Comparison of ENCODE assay signal across 11 cellular contexts in genomic region chr19:23071087-23071511, GRCh38. TPM values are rescaled to one million over a fixed set of nuclear protein-coding genes. Genes with fewer than 3 reads are reported as not detected.
DNase-seq lines count a peak whose midpoint lies in the region; ATAC-seq and TF ChIP-seq lines count a peak whose summit lies in the region.
"Had no signal": no experiment of that assay in that cellular context is flagged by ENCODE, and none has a peak within 500 bp of the region (broad histone marks: within the 10 kb centered on the region; RNA-seq: fewer than 3 reads in every experiment).

No MANE protein-coding gene starts in this region.

- peaks cover 0 to 4% (median 2%) of the 10 kb centered on the region in 4 donors for H3K4me1 ChIP-seq in liver (ENCODE audit: control insufficient read depth in 4 of 4, insufficient read depth in 4 of 4, low read length in 3 of 4)
- no peaks in the 10 kb centered on the region for H3K4me1 ChIP-seq in aorta (ENCODE audit: control insufficient read depth in 1 of 2, insufficient read depth in 2 of 2, low read length in 2 of 2)
- no peaks in the 10 kb centered on the region for H3K4me1 ChIP-seq in SJCRH30
- H3K4me1 ChIP-seq in HAP-1, result no peaks in the 10 kb centered on the region

- intact Hi-C loops in aorta (cut with DNase I), result no loop called here

- WGBS in liver, result 3% methylated on average over 34 of the region's 34 CpGs
- WGBS in aorta, 2 donors, result 0 to 1% methylated on average over 27 to 34 of the region's 34 CpGs

- H3K4me3 Mint-ChIP-seq in activated naive CD8-positive, alpha-beta T cell treated with anti-CD3 and anti-CD28 coated beads for 36 hours, result no peak overlapping the region
- no peak overlapping the region for H3K4me3 Mint-ChIP-seq in activated naive CD8-positive, alpha-beta T cell treated with anti-CD3 and anti-CD28 coated beads, Interleukin-2, amount 50 U/mL, for 24 hours

- H3K27me3 ChIP-seq in brain microvascular endothelial cell (replicated peaks), result no peaks in the 10 kb centered on the region
- H3K27me3 ChIP-seq in liver (ENCODE audit: control insufficient read depth in 4 of 4, insufficient read depth in 4 of 4, low read length in 3 of 4), result peaks cover 0 to 15% (median 0%) of the 10 kb centered on the region in 4 donors
- no peaks in the 10 kb centered on the region for H3K27me3 ChIP-seq in aorta (ENCODE audit: control insufficient read depth in 1 of 2, insufficient read depth in 2 of 2, low read length in 1 of 2)
- no peaks in the 10 kb centered on the region for H3K27me3 ChIP-seq in SJCRH30
- H3K27me3 ChIP-seq in HAP-1 (ENCODE audit: low read depth), result no peaks in the 10 kb centered on the region
- H3K27me3 ChIP-seq: cardiac muscle cell had no signal

- H3K9ac ChIP-seq in liver (ENCODE audit: low read depth in 1 of 2, low read length in 2 of 2), result no peak overlapping the region

- peak; percentile 8 for DNase-seq in activated naive CD8-positive, alpha-beta T cell treated with anti-CD3 and anti-CD28 coated beads for 36 hours
- DNase-seq in activated naive CD8-positive, alpha-beta T cell treated with anti-CD3 and anti-CD28 coated beads, Interleukin-2, amount 50 U/mL, for 24 hours, result no peak
- peak; percentile 17 for DNase-seq in brain microvascular endothelial cell
- peak in 1 of 2 donors; percentile 57 for DNase-seq in aorta
- no peak for DNase-seq in SJCRH30
- no peak for DNase-seq in HAP-1 (ENCODE audit: low spot score in 2 of 2)
- DNase-seq: occipital lobe, SHP77 treated with DMSO at 0.1 percent for 48 hours had no signal

- H3K9me3 ChIP-seq in liver (ENCODE audit: control insufficient read depth in 4 of 4, low read length in 3 of 4), result peaks cover 0 to 6% (median 4%) of the 10 kb centered on the region in 4 donors
- no peaks in the 10 kb centered on the region for H3K9me3 ChIP-seq in aorta (ENCODE audit: control insufficient read depth, low read length)
- H3K9me3 ChIP-seq in SJCRH30 (replicated peaks), result peaks cover 6% of the 10 kb centered on the region
- H3K9me3 ChIP-seq in HAP-1, result no peaks in the 10 kb centered on the region

- peaks cover 14% of the 10 kb centered on the region for H3K36me3 Mint-ChIP-seq in activated naive CD8-positive, alpha-beta T cell treated with anti-CD3 and anti-CD28 coated beads for 36 hours
- H3K36me3 Mint-ChIP-seq in activated naive CD8-positive, alpha-beta T cell treated with anti-CD3 and anti-CD28 coated beads, Interleukin-2, amount 50 U/mL, for 24 hours (ENCODE audit: low read depth), result peaks cover 12% of the 10 kb centered on the region

- H3K27ac Mint-ChIP-seq in activated naive CD8-positive, alpha-beta T cell treated with anti-CD3 and anti-CD28 coated beads for 36 hours, result no peak overlapping the region
- no peak overlapping the region for H3K27ac Mint-ChIP-seq in activated naive CD8-positive, alpha-beta T cell treated with anti-CD3 and anti-CD28 coated beads, Interleukin-2, amount 50 U/mL, for 24 hours

- no peak overlapping the region for H3K27ac ChIP-seq in brain microvascular endothelial cell
- no peak overlapping the region for H3K27ac ChIP-seq in liver (ENCODE audit: low read depth in 1 of 2, low read length in 2 of 2)
- H3K27ac ChIP-seq in aorta (ENCODE audit: low read depth in 1 of 2, low read length in 2 of 2), result no peak overlapping the region
- H3K27ac ChIP-seq in SJCRH30, result no peak overlapping the region
- H3K27ac ChIP-seq: cardiac muscle cell had no signal

- ATAC-seq in activated naive CD8-positive, alpha-beta T cell treated with anti-CD3 and anti-CD28 coated beads, Interleukin-2, amount 50 U/mL, for 24 hours, result no peak
- ATAC-seq in aorta (ENCODE audit: low FRiP score) (peak; percentile 65), HG02970 (IDR thresholded peaks at IDR 0.05; ENCODE audit: low FRiP score, unreplicated experiment) (no peak)

- no peaks in the 10 kb centered on the region for H3K36me3 ChIP-seq in brain microvascular endothelial cell (replicated peaks)
- no peaks in the 10 kb centered on the region for H3K36me3 ChIP-seq in liver (ENCODE audit: control insufficient read depth in 4 of 4, insufficient read depth in 3 of 4, low read depth in 1 of 4, low read length in 3 of 4)
- no peaks in the 10 kb centered on the region for H3K36me3 ChIP-seq in aorta (ENCODE audit: control insufficient read depth in 1 of 2, insufficient read depth in 2 of 2, low read length in 1 of 2)
- peaks cover 2% of the 10 kb centered on the region for H3K36me3 ChIP-seq in SJCRH30
- H3K36me3 ChIP-seq in HAP-1 (replicated peaks), result no peaks in the 10 kb centered on the region
- H3K36me3 ChIP-seq: cardiac muscle cell had no signal

- H3K9me3 Mint-ChIP-seq in activated naive CD8-positive, alpha-beta T cell treated with anti-CD3 and anti-CD28 coated beads for 36 hours, result peaks cover 23% of the 10 kb centered on the region
- peaks cover 19% of the 10 kb centered on the region for H3K9me3 Mint-ChIP-seq in activated naive CD8-positive, alpha-beta T cell treated with anti-CD3 and anti-CD28 coated beads, Interleukin-2, amount 50 U/mL, for 24 hours

- TF ChIP-seq RAD21 in liver (IDR thresholded peaks at IDR 0.05), result no peak

- H3K4me3 ChIP-seq in brain microvascular endothelial cell (ENCODE audit: low read depth, low read length) (peak overlapping the region; percentile 50), liver (ENCODE audit: low read depth in 1 of 3, low read length in 3 of 3) (peak overlapping the region in 2 of 3 donors; percentile 11 to 14), aorta (ENCODE audit: low read length in 2 of 2) (peak overlapping the region; percentile 16 to 27), SJCRH30 (no peak overlapping the region), HAP-1 (no peak overlapping the region)
- H3K4me3 ChIP-seq: cardiac muscle cell had no signal

- TF ChIP-seq CTCF in brain microvascular endothelial cell (IDR thresholded peaks at IDR 0.05; ENCODE audit: low read depth, low read length, missing control alignments), result no peak
- TF ChIP-seq CTCF in liver (IDR thresholded peaks at IDR 0.05; ENCODE audit: low read depth, low read length, missing input control), result no peak

- peaks cover 67% of the 10 kb centered on the region for H3K27me3 Mint-ChIP-seq in activated naive CD8-positive, alpha-beta T cell treated with anti-CD3 and anti-CD28 coated beads for 36 hours
- H3K27me3 Mint-ChIP-seq in activated naive CD8-positive, alpha-beta T cell treated with anti-CD3 and anti-CD28 coated beads, Interleukin-2, amount 50 U/mL, for 24 hours, result peaks cover 43% of the 10 kb centered on the region

- in situ Hi-C loops in brain microvascular endothelial cell (cut with HindIII; ENCODE audit: low pct_ligation_motif_present, low sequenced_read_pairs) (no loop called here), HAP-1 (cut with MboI; ENCODE audit: low sequenced_read_pairs) (no loop called here)

- peaks cover 2% of the 10 kb centered on the region for H3K4me1 Mint-ChIP-seq in activated naive CD8-positive, alpha-beta T cell treated with anti-CD3 and anti-CD28 coated beads for 36 hours
- H3K4me1 Mint-ChIP-seq in activated naive CD8-positive, alpha-beta T cell treated with anti-CD3 and anti-CD28 coated beads, Interleukin-2, amount 50 U/mL, for 24 hours, result peaks cover 2% of the 10 kb centered on the region

TF ChIP-seq in liver, 16 proteins besides CTCF, POLR2A, EP300 and RAD21:
- TF ChIP-seq FOXA1 (IDR thresholded peaks at IDR 0.05) (no peak), YY1 (IDR thresholded peaks at IDR 0.05) (no peak), GABPA (IDR thresholded peaks at IDR 0.05 in 1 of 2, conservative IDR thresholded peaks at IDR 0.05 in 1 of 2) (no peak), MAX (IDR thresholded peaks at IDR 0.05) (no peak), EGR1 (IDR thresholded peaks at IDR 0.05; ENCODE audit: low read depth in 2 of 2) (no peak), TAF1 (conservative IDR thresholded peaks at IDR 0.05) (no peak), HNF4A (conservative IDR thresholded peaks at IDR 0.05) (no peak), NR2F2 (IDR thresholded peaks at IDR 0.05) (no peak), ZBTB33 (IDR thresholded peaks at IDR 0.05) (no peak)
TF ChIP-seq in liver: peak in this region for 0.

RNA-seq across cellular contexts. Expression of gene ZNF730, which starts 45.7 kb away (rescaled TPM):
- 1 to 10 TPM; 1.4 to 1.5 TPM for total RNA-seq in activated naive CD8-positive, alpha-beta T cell treated with anti-CD3 and anti-CD28 coated beads for 36 hours
- total RNA-seq in liver (1 to 10 TPM in 1 of 2 donors, under 1 TPM in 1; 0.08 to 3.2 TPM), aorta (under 1 TPM; 0.84 to 0.91 TPM)
- polyA plus RNA-seq in liver (not detected), aorta (not detected)
- total RNA-seq in SJCRH30 (2014; rRNA removed; shearing (Covaris generic)), result 19.6 and 24.9 TPM in 2 replicates

Comparison
In these comparisons a context has a peak if more than half of its experiments do, and no peak if none do; other contexts are left out.
1. DNase-seq: peak in activated naive CD8-positive, alpha-beta T cell treated with anti-CD3 and anti-CD28 coated beads for 36 hours (single experiment) and brain microvascular endothelial cell (single experiment); none in activated naive CD8-positive, alpha-beta T cell treated with anti-CD3 and anti-CD28 coated beads, Interleukin-2, amount 50 U/mL, for 24 hours (single experiment), SJCRH30 (0 of 2) and HAP-1 (0 of 2).
2. H3K4me3 ChIP-seq: peak in brain microvascular endothelial cell (single experiment), liver (2 of 3) and aorta (2 of 2); none in SJCRH30 (single experiment) and HAP-1 (single experiment).